ENCODE assay signal across 1 cellular context in the genomic region with DNA sequence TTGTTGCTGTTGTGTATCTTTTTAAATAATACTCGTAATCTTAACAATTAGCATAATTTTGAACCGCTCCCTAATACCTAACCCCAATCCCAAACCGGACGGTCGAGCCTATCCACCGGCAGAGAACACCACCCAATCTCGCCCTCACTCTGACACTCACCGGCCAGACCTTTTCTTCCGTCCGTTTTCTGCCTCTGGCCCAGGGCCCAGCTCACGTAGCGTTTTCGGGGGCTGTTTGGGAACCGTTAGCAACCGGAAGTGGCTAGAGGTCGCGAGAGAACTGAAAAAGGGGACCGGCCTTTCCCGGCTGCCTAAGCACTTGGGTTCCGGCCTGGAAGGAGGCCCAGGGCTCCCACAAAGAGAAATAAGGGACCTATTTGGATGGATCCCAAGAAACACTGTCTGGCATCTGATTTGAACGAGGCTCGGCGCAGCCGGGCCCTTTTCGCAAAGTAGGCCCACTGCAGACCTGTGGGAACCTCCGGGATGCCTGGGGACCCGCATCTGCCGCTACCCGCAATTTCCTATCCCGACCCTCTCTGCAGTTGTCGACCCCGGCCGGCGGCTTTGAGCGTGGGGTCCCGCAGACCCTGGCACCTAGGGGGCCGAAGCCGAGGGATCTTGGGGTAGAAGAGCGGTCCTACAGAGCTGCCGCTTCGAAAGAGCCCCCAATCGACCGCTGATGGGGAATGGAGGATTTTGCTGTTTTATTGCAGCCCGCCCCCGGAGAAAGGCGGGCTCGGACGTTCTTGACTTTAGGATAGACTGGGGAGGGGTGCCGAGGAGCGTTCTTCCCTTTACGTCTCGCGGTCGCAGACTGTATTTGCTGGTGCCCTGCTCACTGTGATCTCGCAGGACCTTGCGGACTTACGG.
TF ChIP-seq lines count a peak whose summit lies in the region.

No MANE protein-coding gene starts in this region.

TF ChIP-seq in K562, 482 proteins besides CTCF, POLR2A, EP300 and RAD21 (continued from another document and continues in another):
- TF ChIP-seq, protein P1, sequence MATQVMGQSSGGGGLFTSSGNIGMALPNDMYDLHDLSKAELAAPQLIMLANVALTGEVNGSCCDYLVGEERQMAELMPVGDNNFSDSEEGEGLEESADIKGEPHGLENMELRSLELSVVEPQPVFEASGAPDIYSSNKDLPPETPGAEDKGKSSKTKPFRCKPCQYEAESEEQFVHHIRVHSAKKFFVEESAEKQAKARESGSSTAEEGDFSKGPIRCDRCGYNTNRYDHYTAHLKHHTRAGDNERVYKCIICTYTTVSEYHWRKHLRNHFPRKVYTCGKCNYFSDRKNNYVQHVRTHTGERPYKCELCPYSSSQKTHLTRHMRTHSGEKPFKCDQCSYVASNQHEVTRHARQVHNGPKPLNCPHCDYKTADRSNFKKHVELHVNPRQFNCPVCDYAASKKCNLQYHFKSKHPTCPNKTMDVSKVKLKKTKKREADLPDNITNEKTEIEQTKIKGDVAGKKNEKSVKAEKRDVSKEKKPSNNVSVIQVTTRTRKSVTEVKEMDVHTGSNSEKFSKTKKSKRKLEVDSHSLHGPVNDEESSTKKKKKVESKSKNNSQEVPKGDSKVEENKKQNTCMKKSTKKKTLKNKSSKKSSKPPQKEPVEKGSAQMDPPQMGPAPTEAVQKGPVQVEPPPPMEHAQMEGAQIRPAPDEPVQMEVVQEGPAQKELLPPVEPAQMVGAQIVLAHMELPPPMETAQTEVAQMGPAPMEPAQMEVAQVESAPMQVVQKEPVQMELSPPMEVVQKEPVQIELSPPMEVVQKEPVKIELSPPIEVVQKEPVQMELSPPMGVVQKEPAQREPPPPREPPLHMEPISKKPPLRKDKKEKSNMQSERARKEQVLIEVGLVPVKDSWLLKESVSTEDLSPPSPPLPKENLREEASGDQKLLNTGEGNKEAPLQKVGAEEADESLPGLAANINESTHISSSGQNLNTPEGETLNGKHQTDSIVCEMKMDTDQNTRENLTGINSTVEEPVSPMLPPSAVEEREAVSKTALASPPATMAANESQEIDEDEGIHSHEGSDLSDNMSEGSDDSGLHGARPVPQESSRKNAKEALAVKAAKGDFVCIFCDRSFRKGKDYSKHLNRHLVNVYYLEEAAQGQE (CRISPR knock-in tag; IDR thresholded peaks at IDR 0.05; ENCODE audit: low read depth), result no peak; the same call in 1 of the 2 replicates
- TF ChIP-seq ZNF324 (CRISPR knock-in tag; IDR thresholded peaks at IDR 0.05) (no peak), NFRKB (IDR thresholded peaks at IDR 0.05; ENCODE audit: low read depth) (peak; percentile 93), SIN3A (IDR thresholded peaks at IDR 0.05; ENCODE audit: borderline replicate concordance in 2 of 2, control insufficient read depth in 1 of 2, low read depth in 2 of 2, low read length in 2 of 2) (peak; percentile 56 to 82; a peak in 1 of 4 replicates), NCOA6 (IDR thresholded peaks at IDR 0.05) (peak; percentile 34; the same call in 1 of the 2 replicates), FOXK1 (CRISPR knock-in tag; IDR thresholded peaks at IDR 0.05; ENCODE audit: borderline replicate concordance) (peak; percentile 64; the same call in 1 of the 2 replicates), KDM4B (IDR thresholded peaks at IDR 0.05; ENCODE audit: borderline replicate concordance in 2 of 2, low read depth in 1 of 2) (peak in 1 of 2 experiments; percentile 97; a peak in 2 of 4 replicates), BCL6 (CRISPR knock-in tag; IDR thresholded peaks at IDR 0.05) (no peak), C11orf30 (IDR thresholded peaks at IDR 0.05; ENCODE audit: low read depth) (peak; percentile 89), RBM39 (optimal IDR thresholded peaks at IDR 0.05; ENCODE audit: low read depth, low read length) (peak; percentile 97), NR2C1 (IDR thresholded peaks at IDR 0.05) (peak; percentile 95), NR2C1 (tag; IDR thresholded peaks at IDR 0.05) (peak; percentile 98), CHD4 (IDR thresholded peaks at IDR 0.05; ENCODE audit: insufficient read depth, insufficient replicate concordance, low read depth, low read length, poor library complexity, severe bottlenecking) (peak; percentile 27), TGIF2 (CRISPR knock-in tag; IDR thresholded peaks at IDR 0.05) (no peak), CTBP1 (IDR thresholded peaks at IDR 0.05; ENCODE audit: borderline replicate concordance) (peak; percentile 88), DIDO1 (tag; IDR thresholded peaks at IDR 0.05; ENCODE audit: low read depth) (peak; percentile 96), MAZ (CRISPR knock-in tag; conservative IDR thresholded peaks at IDR 0.05 in 1 of 2, IDR thresholded peaks at IDR 0.05 in 1 of 2) (peak; percentile 87 to 94), KDM5B (IDR thresholded peaks at IDR 0.05; ENCODE audit: insufficient replicate concordance, low read depth, low read length) (peak; percentile 87), CC2D1A (IDR thresholded peaks at IDR 0.05) (peak; percentile 99), ZNF175 (CRISPR knock-in tag; IDR thresholded peaks at IDR 0.05; ENCODE audit: low read depth) (peak; percentile 60; the same call in 1 of the 2 replicates), ELF1 (tag; IDR thresholded peaks at IDR 0.05) (peak; percentile 85), ZC3H8 (IDR thresholded peaks at IDR 0.05) (0 out of 2 replicates have a peak, but pooled peaks have one; percentile 29)
- TF ChIP-seq, protein P2, sequence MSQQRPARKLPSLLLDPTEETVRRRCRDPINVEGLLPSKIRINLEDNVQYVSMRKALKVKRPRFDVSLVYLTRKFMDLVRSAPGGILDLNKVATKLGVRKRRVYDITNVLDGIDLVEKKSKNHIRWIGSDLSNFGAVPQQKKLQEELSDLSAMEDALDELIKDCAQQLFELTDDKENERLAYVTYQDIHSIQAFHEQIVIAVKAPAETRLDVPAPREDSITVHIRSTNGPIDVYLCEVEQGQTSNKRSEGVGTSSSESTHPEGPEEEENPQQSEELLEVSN (IDR thresholded peaks at IDR 0.05; ENCODE audit: borderline replicate concordance in 1 of 2, extremely low read depth in 1 of 2, insufficient read depth in 1 of 2, insufficient read length in 1 of 2, low read depth in 1 of 2, low read length in 1 of 2, poor library complexity in 1 of 2, severe bottlenecking in 1 of 2), result peak; percentile 29 to 68
- TF ChIP-seq, protein P3, sequence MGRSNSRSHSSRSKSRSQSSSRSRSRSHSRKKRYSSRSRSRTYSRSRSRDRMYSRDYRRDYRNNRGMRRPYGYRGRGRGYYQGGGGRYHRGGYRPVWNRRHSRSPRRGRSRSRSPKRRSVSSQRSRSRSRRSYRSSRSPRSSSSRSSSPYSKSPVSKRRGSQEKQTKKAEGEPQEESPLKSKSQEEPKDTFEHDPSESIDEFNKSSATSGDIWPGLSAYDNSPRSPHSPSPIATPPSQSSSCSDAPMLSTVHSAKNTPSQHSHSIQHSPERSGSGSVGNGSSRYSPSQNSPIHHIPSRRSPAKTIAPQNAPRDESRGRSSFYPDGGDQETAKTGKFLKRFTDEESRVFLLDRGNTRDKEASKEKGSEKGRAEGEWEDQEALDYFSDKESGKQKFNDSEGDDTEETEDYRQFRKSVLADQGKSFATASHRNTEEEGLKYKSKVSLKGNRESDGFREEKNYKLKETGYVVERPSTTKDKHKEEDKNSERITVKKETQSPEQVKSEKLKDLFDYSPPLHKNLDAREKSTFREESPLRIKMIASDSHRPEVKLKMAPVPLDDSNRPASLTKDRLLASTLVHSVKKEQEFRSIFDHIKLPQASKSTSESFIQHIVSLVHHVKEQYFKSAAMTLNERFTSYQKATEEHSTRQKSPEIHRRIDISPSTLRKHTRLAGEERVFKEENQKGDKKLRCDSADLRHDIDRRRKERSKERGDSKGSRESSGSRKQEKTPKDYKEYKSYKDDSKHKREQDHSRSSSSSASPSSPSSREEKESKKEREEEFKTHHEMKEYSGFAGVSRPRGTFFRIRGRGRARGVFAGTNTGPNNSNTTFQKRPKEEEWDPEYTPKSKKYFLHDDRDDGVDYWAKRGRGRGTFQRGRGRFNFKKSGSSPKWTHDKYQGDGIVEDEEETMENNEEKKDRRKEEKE (IDR thresholded peaks at IDR 0.05; ENCODE audit: borderline replicate concordance in 1 of 2, control insufficient read depth in 1 of 2, low read depth in 2 of 2, low read length in 1 of 2), result peak in 1 of 2 experiments; percentile 98; a peak in 2 of 4 replicates
- TF ChIP-seq, protein P4, sequence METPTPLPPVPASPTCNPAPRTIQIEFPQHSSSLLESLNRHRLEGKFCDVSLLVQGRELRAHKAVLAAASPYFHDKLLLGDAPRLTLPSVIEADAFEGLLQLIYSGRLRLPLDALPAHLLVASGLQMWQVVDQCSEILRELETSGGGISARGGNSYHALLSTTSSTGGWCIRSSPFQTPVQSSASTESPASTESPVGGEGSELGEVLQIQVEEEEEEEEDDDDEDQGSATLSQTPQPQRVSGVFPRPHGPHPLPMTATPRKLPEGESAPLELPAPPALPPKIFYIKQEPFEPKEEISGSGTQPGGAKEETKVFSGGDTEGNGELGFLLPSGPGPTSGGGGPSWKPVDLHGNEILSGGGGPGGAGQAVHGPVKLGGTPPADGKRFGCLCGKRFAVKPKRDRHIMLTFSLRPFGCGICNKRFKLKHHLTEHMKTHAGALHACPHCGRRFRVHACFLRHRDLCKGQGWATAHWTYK (CRISPR knock-in tag; IDR thresholded peaks at IDR 0.05), result peak; percentile 49
- TF ChIP-seq, protein P5, sequence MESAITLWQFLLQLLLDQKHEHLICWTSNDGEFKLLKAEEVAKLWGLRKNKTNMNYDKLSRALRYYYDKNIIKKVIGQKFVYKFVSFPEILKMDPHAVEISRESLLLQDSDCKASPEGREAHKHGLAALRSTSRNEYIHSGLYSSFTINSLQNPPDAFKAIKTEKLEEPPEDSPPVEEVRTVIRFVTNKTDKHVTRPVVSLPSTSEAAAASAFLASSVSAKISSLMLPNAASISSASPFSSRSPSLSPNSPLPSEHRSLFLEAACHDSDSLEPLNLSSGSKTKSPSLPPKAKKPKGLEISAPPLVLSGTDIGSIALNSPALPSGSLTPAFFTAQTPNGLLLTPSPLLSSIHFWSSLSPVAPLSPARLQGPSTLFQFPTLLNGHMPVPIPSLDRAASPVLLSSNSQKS (CRISPR knock-in tag; IDR thresholded peaks at IDR 0.05), result no peak
- TF ChIP-seq, protein P6, sequence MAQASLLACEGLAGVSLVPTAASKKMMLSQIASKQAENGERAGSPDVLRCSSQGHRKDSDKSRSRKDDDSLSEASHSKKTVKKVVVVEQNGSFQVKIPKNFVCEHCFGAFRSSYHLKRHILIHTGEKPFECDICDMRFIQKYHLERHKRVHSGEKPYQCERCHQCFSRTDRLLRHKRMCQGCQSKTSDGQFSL (CRISPR knock-in tag; IDR thresholded peaks at IDR 0.05), result peak; percentile 12; the same call in 1 of the 2 replicates
- TF ChIP-seq, protein P6 (tag; IDR thresholded peaks at IDR 0.05), result no peak
